Comparison of ENCODE assay signal across 20 cellular contexts in the genomic region with DNA sequence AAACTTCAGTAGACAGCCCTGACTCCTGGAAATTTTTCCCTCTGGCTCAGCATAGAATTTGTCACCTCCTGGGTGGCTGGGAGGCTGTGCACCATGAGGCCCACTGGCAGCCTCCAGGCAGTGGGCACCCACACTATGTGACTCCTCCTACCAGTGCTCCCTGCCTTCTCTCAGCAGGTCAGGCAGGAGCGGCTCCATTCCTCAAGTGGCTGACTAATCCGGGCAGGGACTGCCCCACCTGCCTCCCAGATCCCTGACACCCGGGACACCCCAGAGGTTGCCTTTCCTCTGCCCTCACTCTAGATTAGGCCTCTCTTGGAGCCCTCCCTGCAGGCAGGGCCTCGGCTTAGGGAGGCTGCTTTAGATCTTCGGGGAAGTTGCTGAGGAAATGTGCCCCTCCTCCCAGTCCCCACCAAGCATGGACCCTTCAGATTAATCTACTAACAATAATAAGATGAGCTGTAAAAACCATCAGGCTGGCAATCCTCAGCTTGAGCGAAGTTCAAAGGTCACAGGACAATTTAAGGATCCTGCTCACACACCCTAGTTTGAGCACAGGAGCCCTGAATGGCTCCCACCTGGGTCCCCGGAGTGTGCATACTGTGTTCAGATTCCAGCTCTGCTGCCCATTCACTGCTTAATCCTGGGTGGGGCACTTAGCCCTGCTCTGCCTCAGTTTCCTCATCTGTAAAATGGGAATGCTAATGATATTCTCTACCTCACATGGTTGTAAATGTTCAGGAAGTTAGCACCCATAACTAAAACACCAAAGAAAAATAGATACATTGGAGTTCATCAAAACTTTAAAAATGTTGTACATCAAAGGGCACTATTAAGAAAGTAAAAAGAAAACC. TPM values are rescaled to one million over a fixed set of nuclear protein-coding genes. Genes with fewer than 3 reads are reported as not detected.
DNase-seq lines count a peak whose midpoint lies in the region; ATAC-seq, FAIRE-seq and TF ChIP-seq lines count a peak whose summit lies in the region.
"Had no signal": no experiment of that assay in that cellular context is flagged by ENCODE, and none has a peak within 500 bp of the region (broad histone marks: within the 10 kb centered on the region; RNA-seq: fewer than 3 reads in every experiment).

No MANE protein-coding gene starts in this region.

- H3K4me1 ChIP-seq in A549 (peaks cover 5% of the 10 kb centered on the region; the same call in 1 of the 3 replicates), PC-3 (ENCODE audit: insufficient read depth, low read length) (peaks cover 8% of the 10 kb centered on the region), keratinocyte (ENCODE audit: control insufficient read depth, extremely low read depth, insufficient read depth, low read length) (peaks cover 10% of the 10 kb centered on the region), heart left ventricle (no peaks in the 10 kb centered on the region)

- TF ChIP-seq CTCF in A549 (IDR thresholded peaks at IDR 0.05) (no peak), PC-3 (conservative IDR thresholded peaks at IDR 0.05; ENCODE audit: low read depth, low read length) (no peak), keratinocyte (optimal IDR thresholded peaks at IDR 0.05 in 1 of 3, IDR thresholded peaks at IDR 0.05 in 1 of 3, conservative IDR thresholded peaks at IDR 0.05 in 1 of 3; ENCODE audit: extremely low read depth in 1 of 3, insufficient read depth in 2 of 3, low read length in 3 of 3) (no peak), heart left ventricle (IDR thresholded peaks at IDR 0.05) (no peak)

- dilution Hi-C loops in keratinocyte (cut with MboI; ENCODE audit: extremely low pct_ligation_motif_present, low sequenced_read_pairs) = no loop called here

- H3K9ac ChIP-seq in PC-3 (ENCODE audit: low read length) = no peak overlapping the region
- H3K9ac ChIP-seq in keratinocyte (ENCODE audit: control insufficient read depth, extremely low read depth, insufficient read depth, low read length) = peak overlapping the region; percentile 8

- DNase-seq in A549 (ENCODE audit: low read depth in 1 of 2, low spot score in 1 of 2) (no peak), PC-3 (peak; percentile 65), keratinocyte (ENCODE audit: low read depth, low spot score) (peak; percentile 79), heart left ventricle (no peak)
- no peak for DNase-seq in activated CD4-positive, alpha-beta T cell treated with anti-CD3 and anti-CD28 coated beads, Interleukin-2, amount 50 U/mL, for 4 hours
- DNase-seq in activated effector memory CD4-positive, alpha-beta T cell treated with anti-CD3 and anti-CD28 coated beads, Interleukin-2, amount 50 U/mL, for 16 hours = no peak
- DNase-seq: activated CD4-positive, alpha-beta T cell treated with anti-CD3 and anti-CD28 coated beads, Interleukin-2, amount 10 ng/mL, durations not matched to agents 7 days and 5 days; activated T-cell treated with anti-CD3 and anti-CD28 coated beads, Interleukin-2, amount 50 U/mL, for 1 hour; CD8-positive, alpha-beta T cell; EL; MG63; NCI-H1694 treated with DMSO at 0.1 percent for 48 hours; NCI-H446 treated with DMSO at 0.1 percent for 48 hours; stimulated activated CD4-positive, alpha-beta T cell treated with anti-CD3 and anti-CD28 coated beads, Interleukin-12 subunit alpha, Interleukin-12 subunit beta, amount 100 ng/mL, for 4 hours; stimulated activated naive CD4-positive, alpha-beta T cell treated with Interleukin-2 at 50 U/mL for 16 hours; T1000 had no signal

- TF ChIP-seq RAD21 in A549 (conservative IDR thresholded peaks at IDR 0.05 in 1 of 2, IDR thresholded peaks at IDR 0.05 in 1 of 2) = no peak

- 48% methylated on average over 7 of the region's 7 CpGs for WGBS in A549 (ENCODE audit: missing lambda C conversion rate)
- WGBS in heart left ventricle, 4 donors = 78 to 92% (median 87%) methylated on average over 5 to 7 of the region's 7 CpGs

- H3K4me3 ChIP-seq in A549 = no peak overlapping the region
- H3K4me3 ChIP-seq in PC-3 (ENCODE audit: low read length) = no peak overlapping the region
- H3K4me3 ChIP-seq in keratinocyte (ENCODE audit: control insufficient read depth in 2 of 3, extremely low read depth in 1 of 3, insufficient read depth in 2 of 3, low read depth in 1 of 3, low read length in 3 of 3) = no peak overlapping the region
- no peak overlapping the region for H3K4me3 ChIP-seq in heart left ventricle
- H3K4me3 ChIP-seq: hepatocyte, MG63 had no signal

- no peaks in the 10 kb centered on the region for H3K79me2 ChIP-seq in PC-3 (ENCODE audit: low read length)
- no peaks in the 10 kb centered on the region for H3K79me2 ChIP-seq in keratinocyte (ENCODE audit: control insufficient read depth, insufficient read depth, low read length)
- H3K79me2 ChIP-seq: hepatocyte had no signal

- H3K27ac ChIP-seq in A549 (no peak overlapping the region), PC-3 (ENCODE audit: low read length) (no peak overlapping the region), keratinocyte (ENCODE audit: control insufficient read depth, insufficient read depth, low read length) (peak overlapping the region; percentile 42), heart left ventricle (no peak overlapping the region)
- H3K27ac ChIP-seq: hepatocyte had no signal

- H3K4me2 ChIP-seq in A549 (no peak overlapping the region), PC-3 (ENCODE audit: low read length) (0 out of 2 replicates have a peak overlapping the region, but pooled peaks have one; percentile 3), keratinocyte (ENCODE audit: control insufficient read depth, extremely low read depth, insufficient read depth, low read depth, low read length) (peak overlapping the region; percentile 46)
- H3K4me2 ChIP-seq: hepatocyte had no signal

- no TSS peak for BruUV-seq in PC-3 (replicated peaks; lab: Mats Ljungman, UMichigan)

- ATAC-seq in A549 (peak in 1 of 2 experiments; percentile 25; a peak in 3 of 6 replicates), PC-3 (peak; percentile 91), heart left ventricle (no peak)
- ATAC-seq: CD8-positive, alpha-beta T cell had no signal

- no peak for FAIRE-seq in A549 (lab: Jason Lieb, UNC)
- peak; percentile 71 for FAIRE-seq in keratinocyte (lab: Jason Lieb, UNC)
- FAIRE-seq: HTR-8/SVneo, urothelium cell line had no signal

- H3K9me3 ChIP-seq in A549 (no peaks in the 10 kb centered on the region), PC-3 (ENCODE audit: low read length) (no peaks in the 10 kb centered on the region), keratinocyte (ENCODE audit: control insufficient read depth, low read depth, low read length) (no peaks in the 10 kb centered on the region), heart left ventricle (no peaks in the 10 kb centered on the region)
- H3K9me3 ChIP-seq: MG63 had no signal

- TF ChIP-seq EP300 in A549 (IDR thresholded peaks at IDR 0.05) = no peak

- H3F3A ChIP-seq in PC-3 (ENCODE audit: low read length, unreplicated experiment) = no peaks in the 10 kb centered on the region

- H3K9me1 ChIP-seq in keratinocyte (ENCODE audit: control insufficient read depth, extremely low read depth, insufficient read depth, low read length) = no peaks in the 10 kb centered on the region

- H3K36me3 ChIP-seq in PC-3 (ENCODE audit: low read depth, low read length) = no peaks in the 10 kb centered on the region
- no peaks in the 10 kb centered on the region for H3K36me3 ChIP-seq in keratinocyte (ENCODE audit: control insufficient read depth in 2 of 2, extremely low read depth in 1 of 2, insufficient read depth in 2 of 2, low read length in 2 of 2)
- H3K36me3 ChIP-seq in heart left ventricle = no peaks in the 10 kb centered on the region
- H3K36me3 ChIP-seq: MG63 had no signal

- intact Hi-C loops in PC-3 (cut with micrococcal nuclease) (no loop called here), heart left ventricle (cut with DNase I) (no loop called here)

- no peaks in the 10 kb centered on the region for H3K9me2 ChIP-seq in PC-3 (replicated peaks; ENCODE audit: low read length)

- TF ChIP-seq POLR2A in A549 (IDR thresholded peaks at IDR 0.05; ENCODE audit: low read length) (no peak), heart left ventricle (IDR thresholded peaks at IDR 0.05) (no peak)

- CTCF ChIA-PET in A549 (lab: Yijun Ruan, JAX) (interaction anchor here (0.9 to 10.1 kb wide), 7 partner anchors 11 to 344 kb away, joined by 3 to 119 read pairs (median 3); no protein-coding TSS in a partner anchor), PC-3 (lab: Charles Lee) (interaction anchor here (0.6 kb wide), 1 partner anchor 12 kb away, joined by 5 read pairs; no protein-coding TSS in a partner anchor)

- H2AFZ ChIP-seq in PC-3 (ENCODE audit: low read length) (peak overlapping the region; percentile 47), keratinocyte (ENCODE audit: control insufficient read depth, low read length) (peak overlapping the region; percentile 54)
- H2AFZ ChIP-seq: hepatocyte had no signal

- H4K20me1 ChIP-seq in PC-3 (ENCODE audit: low read length) (no peaks in the 10 kb centered on the region), keratinocyte (ENCODE audit: control insufficient read depth, extremely low read depth, insufficient read depth, low read length) (no peaks in the 10 kb centered on the region)

- H3K27me3 ChIP-seq in PC-3 (ENCODE audit: low read length) (no peaks in the 10 kb centered on the region), keratinocyte (ENCODE audit: control insufficient read depth, extremely low read depth, insufficient read depth, low read length) (no peaks in the 10 kb centered on the region), heart left ventricle (no peaks in the 10 kb centered on the region)
- H3K27me3 ChIP-seq: hepatocyte, MG63 had no signal

- POLR2A ChIA-PET in A549 (lab: Yijun Ruan, JAX) (no interaction called here), PC-3 (lab: Charles Lee; ENCODE audit: unreplicated experiment) (no interaction called here)

RNA-seq across cellular contexts. Expression of gene MYCBPAP, which starts 10.0 kb away (rescaled TPM):
- polyA plus RNA-seq in A549 (2011; rRNA removed) (2.5 and 4.1 TPM in 2 replicates), A549 (2017; fragmentation: RNase III; extraction: RNeasy Plus Mini Kit Qiagen cat#74134 plus additional on column Dnase treatment) (0.93 to 2.1 TPM (median 1.2 TPM) in 3 replicates), keratinocyte (5.1 to 9.5 TPM (median 9.0 TPM) in 3 replicates), heart left ventricle (under 1 TPM; 0.29 to 0.46 TPM)
- 0.59 and 0.89 TPM in 2 replicates for polyA plus RNA-seq in A549 (2012; cell fraction: cytosol; rRNA removed)
- 3.0 and 3.7 TPM in 2 replicates for polyA plus RNA-seq in A549 (2012; cell fraction: nucleus; rRNA removed)
- polyA minus RNA-seq in A549 (2011; rRNA and poly(A)+ RNA removed) = 3.2 and 3.9 TPM in 2 replicates
- total RNA-seq in PC-3 (2014; rRNA removed) (0.29 and 1.9 TPM in 2 replicates), heart left ventricle (1 to 10 TPM in 2 of 9 donors, under 1 TPM in 6, not detected in 1; 0.42 to 2.4 (median 0.83) TPM)
- polyA plus RNA-seq in keratinocyte (2011; ENCODE audit: low read depth) = 2.4 TPM
- 1.9 and 2.1 TPM in 2 replicates for polyA plus RNA-seq in keratinocyte (2011; cell fraction: cytosol; rRNA removed)
- 30.5 and 34.7 TPM in 2 replicates for polyA plus RNA-seq in keratinocyte (2011; cell fraction: nucleus; rRNA removed)
- 0.85 and 9.1 TPM in 2 replicates for polyA plus RNA-seq in keratinocyte (2012; ENCODE audit: low replicate concordance)
- polyA minus RNA-seq in keratinocyte = 1.4 to 6.3 TPM (median 4.1 TPM) in 3 replicates
- polyA minus RNA-seq in keratinocyte (2011; cell fraction: cytosol; rRNA and poly(A)+ RNA removed) = 5.6 TPM
- 4.7 and 7.4 TPM in 2 replicates for polyA minus RNA-seq in keratinocyte (2011; cell fraction: nucleus; rRNA and poly(A)+ RNA removed)

RNA-seq across cellular contexts. Expression of gene RSAD1, which starts 19.6 kb away (rescaled TPM):
- 38.2 and 47.2 TPM in 2 replicates for polyA plus RNA-seq in A549 (2011; rRNA removed)
- 32.7 and 42.8 TPM in 2 replicates for polyA plus RNA-seq in A549 (2012; cell fraction: cytosol; rRNA removed)
- polyA plus RNA-seq in A549 (2012; cell fraction: nucleus; rRNA removed) = 81.1 and 85.4 TPM in 2 replicates
- polyA plus RNA-seq in A549 (2017; fragmentation: RNase III; extraction: RNeasy Plus Mini Kit Qiagen cat#74134 plus additional on column Dnase treatment) = 36.3 to 42.0 TPM (median 40.9 TPM) in 3 replicates
- 29.3 and 30.0 TPM in 2 replicates for polyA minus RNA-seq in A549 (2011; rRNA and poly(A)+ RNA removed)
- 37.7 and 46.7 TPM in 2 replicates for total RNA-seq in PC-3 (2014; rRNA removed)
- polyA plus RNA-seq in keratinocyte = 25.5 to 28.5 TPM (median 28.2 TPM) in 3 replicates
- polyA plus RNA-seq in keratinocyte (2011; ENCODE audit: low read depth) = 11.0 TPM
- polyA plus RNA-seq in keratinocyte (2011; cell fraction: cytosol; rRNA removed) = 14.4 and 15.4 TPM in 2 replicates
- 58.5 and 61.1 TPM in 2 replicates for polyA plus RNA-seq in keratinocyte (2011; cell fraction: nucleus; rRNA removed)
- 20.2 and 28.1 TPM in 2 replicates for polyA plus RNA-seq in keratinocyte (2012; ENCODE audit: low replicate concordance)
- polyA minus RNA-seq in keratinocyte = 15.0 to 22.0 TPM (median 20.6 TPM) in 3 replicates
- polyA minus RNA-seq in keratinocyte (2011; cell fraction: cytosol; rRNA and poly(A)+ RNA removed) = 16.1 TPM
- 22.8 and 23.6 TPM in 2 replicates for polyA minus RNA-seq in keratinocyte (2011; cell fraction: nucleus; rRNA and poly(A)+ RNA removed)
- total RNA-seq in heart left ventricle = 10 to 100 TPM; 30.9 to 50.0 (median 42.8) TPM
- polyA plus RNA-seq in heart left ventricle = 10 to 100 TPM; 36.2 to 43.7 TPM

RNA-seq across cellular contexts. Expression of gene CHAD, which starts 29.6 kb away (rescaled TPM):
- polyA plus RNA-seq in A549 (2011; rRNA removed) (not detected in 2 replicates), A549 (2017; fragmentation: RNase III; extraction: RNeasy Plus Mini Kit Qiagen cat#74134 plus additional on column Dnase treatment) (not detected in 3 replicates), keratinocyte (not detected in 3 replicates), heart left ventricle (under 1 TPM in 1 of 2 donors, not detected in 1; 0.15 TPM)
- 0.03 TPM in 1 of 2 replicates, not detected in the other for polyA plus RNA-seq in A549 (2012; cell fraction: cytosol; rRNA removed)
- 0.04 TPM in 1 of 2 replicates, not detected in the other for polyA plus RNA-seq in A549 (2012; cell fraction: nucleus; rRNA removed)
- not detected in 2 replicates for polyA minus RNA-seq in A549 (2011; rRNA and poly(A)+ RNA removed)
- total RNA-seq in PC-3 (2014; rRNA removed) (not detected in 2 replicates), heart left ventricle (under 1 TPM in 2 of 9 donors, not detected in 7; 0.15 to 0.27 TPM)
- not detected for polyA plus RNA-seq in keratinocyte (2011; ENCODE audit: low read depth)
- polyA plus RNA-seq in keratinocyte (2011; cell fraction: cytosol; rRNA removed) = not detected in 2 replicates
- not detected in 2 replicates for polyA plus RNA-seq in keratinocyte (2011; cell fraction: nucleus; rRNA removed)
- polyA plus RNA-seq in keratinocyte (2012; ENCODE audit: low replicate concordance) = 0.48 and 0.80 TPM in 2 replicates
- not detected in 3 replicates for polyA minus RNA-seq in keratinocyte
- polyA minus RNA-seq in keratinocyte (2011; cell fraction: cytosol; rRNA and poly(A)+ RNA removed) = not detected
- not detected in 2 replicates for polyA minus RNA-seq in keratinocyte (2011; cell fraction: nucleus; rRNA and poly(A)+ RNA removed)
- total RNA-seq: activated CD4-positive, alpha-beta T cell treated with anti-CD3 and anti-CD28 coated beads, Interleukin-2, amount 10 ng/mL, durations not matched to agents 7 days and 5 days; CD8-positive, alpha-beta T cell; dermis microvascular lymphatic vessel endothelial cell had no signal

RNA-seq across cellular contexts. Expression of gene EPN3, which starts 34.3 kb away (rescaled TPM):
- polyA plus RNA-seq in A549 (2011; rRNA removed) (0.09 and 0.13 TPM in 2 replicates), A549 (2017; fragmentation: RNase III; extraction: RNeasy Plus Mini Kit Qiagen cat#74134 plus additional on column Dnase treatment) (0.18 to 0.26 TPM (median 0.20 TPM) in 3 replicates), keratinocyte (50.7 to 155 TPM (median 66.7 TPM) in 3 replicates), heart left ventricle (10 to 100 TPM in 1 of 2 donors, 1 to 10 TPM in 1; 9.0 to 22.1 TPM)
- polyA plus RNA-seq in A549 (2012; cell fraction: cytosol; rRNA removed) = 0.15 and 0.39 TPM in 2 replicates
- polyA plus RNA-seq in A549 (2012; cell fraction: nucleus; rRNA removed) = 0.22 and 0.67 TPM in 2 replicates
- polyA minus RNA-seq in A549 (2011; rRNA and poly(A)+ RNA removed) = 0.12 and 0.78 TPM in 2 replicates
- total RNA-seq in PC-3 (2014; rRNA removed) (20.5 and 30.1 TPM in 2 replicates), heart left ventricle (10 to 100 TPM in 6 of 9 donors, 1 to 10 TPM in 3; 8.9 to 29.5 (median 12.6) TPM)
- polyA plus RNA-seq in keratinocyte (2011; ENCODE audit: low read depth) = 34.9 TPM
- polyA plus RNA-seq in keratinocyte (2011; cell fraction: cytosol; rRNA removed) = 66.6 and 129 TPM in 2 replicates
- polyA plus RNA-seq in keratinocyte (2011; cell fraction: nucleus; rRNA removed) = 115 and 162 TPM in 2 replicates
- 41.8 and 249 TPM in 2 replicates for polyA plus RNA-seq in keratinocyte (2012; ENCODE audit: low replicate concordance)
- polyA minus RNA-seq in keratinocyte = 47.1 to 355 TPM (median 69.7 TPM) in 3 replicates
- polyA minus RNA-seq in keratinocyte (2011; cell fraction: cytosol; rRNA and poly(A)+ RNA removed) = 128 TPM
- polyA minus RNA-seq in keratinocyte (2011; cell fraction: nucleus; rRNA and poly(A)+ RNA removed) = 133 and 152 TPM in 2 replicates
- total RNA-seq: activated CD4-positive, alpha-beta T cell treated with anti-CD3 and anti-CD28 coated beads, Interleukin-2, amount 10 ng/mL, durations not matched to agents 7 days and 5 days; CD8-positive, alpha-beta T cell had no signal

RNA-seq across cellular contexts. Expression of gene SPATA20, which starts 48.7 kb away (rescaled TPM):
- polyA plus RNA-seq in A549 (2011; rRNA removed) = 34.4 and 48.5 TPM in 2 replicates
- polyA plus RNA-seq in A549 (2012; cell fraction: cytosol; rRNA removed) = 69.5 and 89.6 TPM in 2 replicates
- 497 and 626 TPM in 2 replicates for polyA plus RNA-seq in A549 (2012; cell fraction: nucleus; rRNA removed)
- polyA plus RNA-seq in A549 (2017; fragmentation: RNase III; extraction: RNeasy Plus Mini Kit Qiagen cat#74134 plus additional on column Dnase treatment) = 96.1 to 123 TPM (median 110 TPM) in 3 replicates
- polyA minus RNA-seq in A549 (2011; rRNA and poly(A)+ RNA removed) = 54.1 and 55.2 TPM in 2 replicates
- total RNA-seq in PC-3 (2014; rRNA removed) = 104 and 115 TPM in 2 replicates
- polyA plus RNA-seq in keratinocyte = 17.2 to 30.4 TPM (median 21.3 TPM) in 3 replicates
- polyA plus RNA-seq in keratinocyte (2011; ENCODE audit: low read depth) = 13.2 TPM
- 9.5 and 18.5 TPM in 2 replicates for polyA plus RNA-seq in keratinocyte (2011; cell fraction: cytosol; rRNA removed)
- 80.5 and 131 TPM in 2 replicates for polyA plus RNA-seq in keratinocyte (2011; cell fraction: nucleus; rRNA removed)
- 15.7 and 35.8 TPM in 2 replicates for polyA plus RNA-seq in keratinocyte (2012; ENCODE audit: low replicate concordance)
- 19.1 to 70.4 TPM (median 26.5 TPM) in 3 replicates for polyA minus RNA-seq in keratinocyte
- 18.8 TPM for polyA minus RNA-seq in keratinocyte (2011; cell fraction: cytosol; rRNA and poly(A)+ RNA removed)
- polyA minus RNA-seq in keratinocyte (2011; cell fraction: nucleus; rRNA and poly(A)+ RNA removed) = 27.4 and 29.4 TPM in 2 replicates
- total RNA-seq in heart left ventricle = 10 to 100 TPM; 21.6 to 83.0 (median 67.1) TPM
- 10 to 100 TPM; 13.8 to 52.3 TPM for polyA plus RNA-seq in heart left ventricle

Comparison
In these comparisons a context has a peak if more than half of its experiments do, and no peak if none do; other contexts are left out.
1. DNase-seq: peak in PC-3 (single experiment) and keratinocyte (single experiment); none in A549 (0 of 2), activated CD4-positive, alpha-beta T cell treated with anti-CD3 and anti-CD28 coated beads, Interleukin-2, amount 50 U/mL, for 4 hours (0 of 2), heart left ventricle (0 of 5) and activated effector memory CD4-positive, alpha-beta T cell treated with anti-CD3 and anti-CD28 coated beads, Interleukin-2, amount 50 U/mL, for 16 hours (single experiment).